In the genomic region with DNA sequence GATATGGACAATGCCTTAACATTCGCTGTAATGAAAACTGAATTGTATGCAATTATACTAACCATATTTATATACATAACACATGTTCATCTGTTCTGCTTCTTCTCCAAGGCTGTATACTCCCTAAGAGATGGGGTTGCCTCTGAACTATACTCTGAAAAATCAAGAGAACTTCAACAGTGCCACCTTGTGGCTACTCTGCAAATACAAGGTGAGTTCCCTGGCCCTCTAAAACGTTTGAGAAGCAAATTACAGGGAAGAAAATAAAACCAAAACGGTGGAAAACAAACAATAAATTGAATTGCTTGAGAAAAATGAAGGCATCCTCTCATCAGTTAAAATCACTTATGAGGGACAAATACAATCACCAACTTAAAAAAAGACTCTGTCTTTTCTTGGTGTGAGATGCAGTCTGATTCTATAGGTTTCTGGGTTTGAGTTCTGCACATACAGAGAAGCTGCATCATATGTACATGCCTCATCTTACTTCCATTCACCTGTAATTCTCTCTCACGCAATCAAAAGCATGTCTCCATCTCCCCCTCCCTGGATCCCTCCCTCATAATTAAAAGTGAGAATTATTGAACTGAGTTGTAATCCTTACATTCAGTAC, we compare ENCODE assay signal across 8 cellular contexts.
DNase-seq lines count a peak whose midpoint lies in the region; ATAC-seq and TF ChIP-seq lines count a peak whose summit lies in the region.

No MANE protein-coding gene starts in this region.

- H3K9me3 ChIP-seq in Peyer's patch (no peaks in the 10 kb centered on the region), left ventricle myocardium inferior (replicated peaks) (no peaks in the 10 kb centered on the region), gastrocnemius medialis (no peaks in the 10 kb centered on the region)

- no peak overlapping the region for H3K27ac ChIP-seq in Peyer's patch
- no peak overlapping the region for H3K27ac ChIP-seq in left ventricle myocardium inferior (replicated peaks)
- H3K27ac ChIP-seq in gastrocnemius medialis = no peak overlapping the region

- intact Hi-C loops in left ventricle myocardium inferior (cut with micrococcal nuclease) (loop anchor here (5.0 kb wide), 1 partner anchor 491 kb away; the partner anchor contains the start of gene FGF18), gastrocnemius medialis (cut with DNase I; ENCODE audit: low total_unique reads) (loop anchor here (2.0 kb wide), 1 partner anchor 489 kb away; the partner anchor contains the start of gene FGF18)

- TF ChIP-seq POLR2A in Peyer's patch (IDR thresholded peaks at IDR 0.05) = no peak
- no peak for TF ChIP-seq POLR2A in gastrocnemius medialis (IDR thresholded peaks at IDR 0.05)

- TF ChIP-seq CTCF in Peyer's patch (IDR thresholded peaks at IDR 0.05) (peak; percentile 54 to 80 (median 76)), left ventricle myocardium inferior (IDR thresholded peaks at IDR 0.05; ENCODE audit: borderline replicate concordance) (peak; percentile 85), gastrocnemius medialis (IDR thresholded peaks at IDR 0.05 in 4 of 5, conservative IDR thresholded peaks at IDR 0.05 in 1 of 5) (peak; percentile 56 to 83 (median 66))

- no peaks in the 10 kb centered on the region for H3K36me3 ChIP-seq in Peyer's patch
- H3K36me3 ChIP-seq in left ventricle myocardium inferior = peaks cover 17% of the 10 kb centered on the region
- peaks cover 0 to 4% of the 10 kb centered on the region in 2 donors for H3K36me3 ChIP-seq in gastrocnemius medialis

- in situ Hi-C loops in Caki2 (cut with HindIII; ENCODE audit: low pct_unique_long_range_greater_than_20kb, low sequenced_read_pairs) (loop anchor here (25.0 kb wide), 1 partner anchor 496 kb away; the partner anchor contains the start of gene FGF18), gastrocnemius medialis (cut with MboI; ENCODE audit: low sequenced_read_pairs in 4 of 4) (loop anchor here in 3 of 4 donors (5.0 to 25.0 kb wide), 3 partner anchors 379 to 493 kb away; partner anchors contain the start of genes FGF18 (in 2 of the 3) and UBTD2 (in 1 of the 3))

- H3K27me3 ChIP-seq in Peyer's patch = no peaks in the 10 kb centered on the region
- no peaks in the 10 kb centered on the region for H3K27me3 ChIP-seq in left ventricle myocardium inferior (ENCODE audit: low read depth)
- no peaks in the 10 kb centered on the region for H3K27me3 ChIP-seq in gastrocnemius medialis

- peaks cover 67% of the 10 kb centered on the region for H3K4me1 Mint-ChIP-seq in activated naive CD8-positive, alpha-beta T cell treated with anti-CD3 and anti-CD28 coated beads, Interleukin-2, amount 50 U/mL, for 24 hours

- peak overlapping the region; percentile 94 for H3K27ac Mint-ChIP-seq in activated naive CD8-positive, alpha-beta T cell treated with anti-CD3 and anti-CD28 coated beads, Interleukin-2, amount 50 U/mL, for 24 hours

- H3K4me3 ChIP-seq in Peyer's patch (no peak overlapping the region), left ventricle myocardium inferior (no peak overlapping the region), gastrocnemius medialis (no peak overlapping the region)

- ATAC-seq in GM19035 (IDR thresholded peaks at IDR 0.05; ENCODE audit: unreplicated experiment) (peak; percentile 66), gastrocnemius medialis (peak in 1 of 2 donors; percentile 68)
- ATAC-seq in activated naive CD8-positive, alpha-beta T cell treated with anti-CD3 and anti-CD28 coated beads, Interleukin-2, amount 50 U/mL, for 24 hours = peak; percentile 70

- H3K9me3 Mint-ChIP-seq in activated naive CD8-positive, alpha-beta T cell treated with anti-CD3 and anti-CD28 coated beads, Interleukin-2, amount 50 U/mL, for 24 hours = no peaks in the 10 kb centered on the region

- no peak overlapping the region for H3K4me3 Mint-ChIP-seq in activated naive CD8-positive, alpha-beta T cell treated with anti-CD3 and anti-CD28 coated beads, Interleukin-2, amount 50 U/mL, for 24 hours

- peaks cover 0 to 5% (median 0%) of the 10 kb centered on the region in 4 donors for H3K4me1 ChIP-seq in Peyer's patch
- peaks cover 40% of the 10 kb centered on the region for H3K4me1 ChIP-seq in left ventricle myocardium inferior
- peaks cover 0 to 4% of the 10 kb centered on the region in 2 donors for H3K4me1 ChIP-seq in gastrocnemius medialis

- H3K27me3 Mint-ChIP-seq in activated naive CD8-positive, alpha-beta T cell treated with anti-CD3 and anti-CD28 coated beads, Interleukin-2, amount 50 U/mL, for 24 hours = no peaks in the 10 kb centered on the region

- DNase-seq in Caki2 (ENCODE audit: low read depth) (peak; percentile 57), HPDE6-E6E7 (ENCODE audit: extremely low spot score) (peak; percentile 29), Peyer's patch (peak in 1 of 3 donors; percentile 69), left ventricle myocardium inferior (no peak), gastrocnemius medialis (no peak), T1000 (lab: John Stamatoyannopoulos, UW) (no peak)
- DNase-seq in activated naive CD8-positive, alpha-beta T cell treated with anti-CD3 and anti-CD28 coated beads, Interleukin-2, amount 50 U/mL, for 24 hours = peak; percentile 51

- H3K36me3 Mint-ChIP-seq in activated naive CD8-positive, alpha-beta T cell treated with anti-CD3 and anti-CD28 coated beads, Interleukin-2, amount 50 U/mL, for 24 hours (ENCODE audit: low read depth) = peaks cover 27% of the 10 kb centered on the region

Comparison
In these comparisons a context has a peak if more than half of its experiments do, and no peak if none do; other contexts are left out.
1. DNase-seq: peak in Caki2 (single experiment), HPDE6-E6E7 (single experiment) and activated naive CD8-positive, alpha-beta T cell treated with anti-CD3 and anti-CD28 coated beads, Interleukin-2, amount 50 U/mL, for 24 hours (single experiment); none in left ventricle myocardium inferior (single experiment), gastrocnemius medialis (0 of 2) and T1000 (single experiment).
2. Peak in every context shown above with its lines, with median percentiles within 50 percentile points of each other: CTCF ChIP-seq.